In the genomic region with DNA sequence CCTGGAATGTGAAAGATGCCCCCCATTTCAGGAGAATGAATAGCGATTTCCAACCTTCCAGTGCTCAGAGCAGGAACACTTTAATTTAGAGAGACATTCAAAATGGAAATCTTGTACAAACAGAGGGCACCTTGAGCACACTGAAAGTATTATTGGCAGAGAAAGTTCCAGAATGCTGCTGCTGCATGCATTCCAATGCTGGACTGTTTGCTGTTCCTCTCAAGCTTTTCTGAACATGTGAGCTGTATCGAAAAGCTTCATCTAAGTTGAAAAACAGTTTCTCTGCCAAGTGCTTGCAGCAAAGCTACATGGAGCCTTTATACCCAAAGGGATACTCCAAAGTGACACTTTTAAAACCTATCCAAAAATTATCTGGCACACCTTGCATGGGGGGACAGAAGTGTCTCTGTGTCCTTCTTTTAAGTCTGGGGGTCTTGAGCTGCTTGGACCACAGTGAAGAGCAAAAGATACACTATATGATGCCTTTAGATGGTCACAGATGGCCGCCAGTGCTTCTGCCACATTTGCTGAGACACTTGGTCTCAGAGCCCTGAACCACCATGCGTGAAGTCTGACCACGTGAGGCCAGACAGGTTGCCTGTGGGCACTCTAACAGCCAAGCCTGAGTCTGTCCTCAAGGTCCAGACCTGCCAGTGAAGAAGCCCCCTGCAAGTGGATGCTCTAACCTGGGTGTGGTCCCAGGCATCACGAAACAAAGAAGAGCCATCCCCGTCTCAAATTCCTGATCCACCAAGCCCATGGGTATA, we compare ENCODE assay signal across 32 cellular contexts. TPM values are rescaled to one million over a fixed set of nuclear protein-coding genes. Genes with fewer than 3 reads are reported as not detected.
DNase-seq lines count a peak whose midpoint lies in the region; ATAC-seq and TF ChIP-seq lines count a peak whose summit lies in the region.
"Had no signal": no experiment of that assay in that cellular context is flagged by ENCODE, and none has a peak within 500 bp of the region (broad histone marks: within the 10 kb centered on the region; RNA-seq: fewer than 3 reads in every experiment).

No MANE protein-coding gene starts in this region.

- TF ChIP-seq CTCF in brain (conservative IDR thresholded peaks at IDR 0.05): no peak
- no peak for TF ChIP-seq CTCF in neural crest cell (conservative IDR thresholded peaks at IDR 0.05)

- no peaks in the 10 kb centered on the region for H3K27me3 Mint-ChIP-seq in CD4-positive, alpha-beta memory T cell
- H3K27me3 Mint-ChIP-seq in brain: peaks cover 3% of the 10 kb centered on the region
- no peaks in the 10 kb centered on the region for H3K27me3 Mint-ChIP-seq in neural crest cell (ENCODE audit: low read depth)
- H3K27me3 Mint-ChIP-seq: stimulated activated naive CD8-positive, alpha-beta T cell treated with anti-CD3 and anti-CD28 coated beads, Interleukin-15, Interleukin-2, amounts not matched to agents 100 ng/mL and 50 ng/mL, for 24 hours had no signal

- H3K36me3 Mint-ChIP-seq in CD4-positive, alpha-beta memory T cell: peaks cover 4 to 10% of the 10 kb centered on the region in 2 donors
- peaks cover 9% of the 10 kb centered on the region for H3K36me3 Mint-ChIP-seq in brain
- no peaks in the 10 kb centered on the region for H3K36me3 Mint-ChIP-seq in neural crest cell (ENCODE audit: low read depth)

- H3K27ac ChIP-seq in CD4-positive, alpha-beta memory T cell (ENCODE audit: low read depth, low read length): no peak overlapping the region
- H3K27ac ChIP-seq: breast epithelium, coronary artery, right lobe of liver, RWPE1, tibial artery, WERI-Rb-1 had no signal

- H3K36me3 ChIP-seq in CD4-positive, alpha-beta memory T cell (ENCODE audit: insufficient read depth, low read length): no peaks in the 10 kb centered on the region
- H3K36me3 ChIP-seq: breast epithelium, esophagus squamous epithelium, right lobe of liver, tibial artery, WERI-Rb-1 had no signal

- H3K27ac Mint-ChIP-seq in CD4-positive, alpha-beta memory T cell: peak overlapping the region in 6 of 7 donors; percentile 2 to 81 (median 48)
- H3K27ac Mint-ChIP-seq in brain (peak overlapping the region in 3 of 5 experiments; percentile 27 to 50 (median 38)), neural crest cell (ENCODE audit: unreplicated experiment) (peak overlapping the region; percentile 84)
- H3K27ac Mint-ChIP-seq: nephron progenitor cell; stimulated activated naive CD8-positive, alpha-beta T cell treated with anti-CD3 and anti-CD28 coated beads, Interleukin-15, Interleukin-2, amounts not matched to agents 100 ng/mL and 50 ng/mL, for 24 hours had no signal

- H3K4me1 Mint-ChIP-seq in CD4-positive, alpha-beta memory T cell: peaks cover 31 to 68% (median 45%) of the 10 kb centered on the region in 4 donors
- H3K4me1 Mint-ChIP-seq in brain: peaks cover 33% of the 10 kb centered on the region
- peaks cover 12% of the 10 kb centered on the region for H3K4me1 Mint-ChIP-seq in neural crest cell

- no peak overlapping the region for H3K4me3 ChIP-seq in CD4-positive, alpha-beta memory T cell (ENCODE audit: low read length in 2 of 2)
- H3K4me3 ChIP-seq: breast epithelium, coronary artery, esophagus squamous epithelium, right lobe of liver, tibial artery had no signal

- peak; percentile 69 for ATAC-seq in HG02759 (IDR thresholded peaks at IDR 0.05; ENCODE audit: unreplicated experiment)
- ATAC-seq: left ventricle myocardium superior, right lobe of liver had no signal

- POLR2A ChIA-PET in CD4-positive, alpha-beta memory T cell (lab: Charles Lee; ENCODE audit: partially characterized antibody): interaction anchor here (1.3 kb wide), 1 partner anchor 10 kb away, joined by 4 read pairs; no protein-coding TSS in a partner anchor

- no peaks in the 10 kb centered on the region for H3K27me3 ChIP-seq in CD4-positive, alpha-beta memory T cell (ENCODE audit: insufficient read depth, low read length)
- H3K27me3 ChIP-seq: breast epithelium, esophagus squamous epithelium, right lobe of liver, tibial artery had no signal

- peaks cover 16% of the 10 kb centered on the region for H3K4me1 ChIP-seq in CD4-positive, alpha-beta memory T cell (ENCODE audit: insufficient read depth, low read length)
- H3K4me1 ChIP-seq: breast epithelium, right lobe of liver had no signal

- no peaks in the 10 kb centered on the region for H3K9me3 Mint-ChIP-seq in CD4-positive, alpha-beta memory T cell
- H3K9me3 Mint-ChIP-seq in brain (no peaks in the 10 kb centered on the region), neural crest cell (no peaks in the 10 kb centered on the region)
- H3K9me3 Mint-ChIP-seq: H9; nephron progenitor cell; stimulated activated naive CD8-positive, alpha-beta T cell treated with anti-CD3 and anti-CD28 coated beads, Interleukin-15, Interleukin-2, amounts not matched to agents 100 ng/mL and 50 ng/mL, for 24 hours had no signal

- intact Hi-C loops in CD4-positive, alpha-beta memory T cell (cut with micrococcal nuclease): no loop called here

- H3K9me3 ChIP-seq in CD4-positive, alpha-beta memory T cell (ENCODE audit: control insufficient read depth in 1 of 2, low read length in 2 of 2): no peaks in the 10 kb centered on the region
- H3K9me3 ChIP-seq: breast epithelium, esophagus squamous epithelium, right lobe of liver, tibial artery had no signal

- CTCF ChIA-PET in CD4-positive, alpha-beta memory T cell (lab: Charles Lee; ENCODE audit: partially characterized antibody): interaction anchor here (0.6 kb wide), 1 partner anchor 253 kb away, joined by 3 read pairs; no protein-coding TSS in a partner anchor

- no peak overlapping the region for H3K4me3 Mint-ChIP-seq in CD4-positive, alpha-beta memory T cell
- H3K4me3 Mint-ChIP-seq in brain: no peak overlapping the region
- no peak overlapping the region for H3K4me3 Mint-ChIP-seq in neural crest cell
- H3K4me3 Mint-ChIP-seq: H9; nephron progenitor cell; stimulated activated naive CD8-positive, alpha-beta T cell treated with anti-CD3 and anti-CD28 coated beads, Interleukin-15, Interleukin-2, amounts not matched to agents 100 ng/mL and 50 ng/mL, for 24 hours had no signal

- DNase-seq in CD4-positive, alpha-beta memory T cell: no peak
- no peak for DNase-seq in neural crest cell (ENCODE audit: low read depth, low spot score)
- no peak for DNase-seq in NOMO-1 treated with dmso at 0.1 percent for 144 hours (lab: John Stamatoyannopoulos, UW; ENCODE audit: unreplicated experiment)
- DNase-seq in AG08396 (ENCODE audit: low spot score): no peak
- DNase-seq in NCI-H748 treated with DMSO at 0.1 percent for 48 hours (lab: John Stamatoyannopoulos, UW): no peak
- DNase-seq in OCI-M1 (lab: John Stamatoyannopoulos, UW): no peak
- DNase-seq: activated CD4-positive, alpha-beta T cell treated with anti-CD3 and anti-CD28 coated beads, Interleukin-2, amount 50 U/mL, for 1 hour; activated CD8-positive, alpha-beta memory T cell treated with anti-CD3 and anti-CD28 coated beads, Interleukin-2, amount 50 U/mL, for 48 hours; activated effector memory CD4-positive, alpha-beta T cell treated with anti-CD3 and anti-CD28 coated beads, Interleukin-2, amount 50 U/mL, for 16 hours; amniotic stem cell; esophagus squamous epithelium; GDM1; H9; hypothalamus; Kasumi-1; left ventricle myocardium superior; NCI-H1048; NCI-H187 treated with DMSO at 0.1 percent for 48 hours; NCI-H526 treated with DMSO at 0.1 percent for 48 hours; nephron progenitor cell; posterior cingulate gyrus; right lobe of liver; stimulated activated CD4-positive, alpha-beta T cell treated with anti-CD3 and anti-CD28 coated beads, Interleukin-12 subunit alpha, Interleukin-12 subunit beta, amount 100 ng/mL, for 4 hours; stimulated activated CD4-positive, alpha-beta T cell treated with anti-CD3 and anti-CD28 coated beads, Interleukin-4, amount 100 ng/mL, for 4 hours; tibial artery; WERI-Rb-1 had no signal

RNA-seq across cellular contexts. Expression of a gene that starts 18.8 kb away (rescaled TPM):
- 100 to 1,000 TPM; 143 to 150 TPM for total RNA-seq in CD4-positive, alpha-beta memory T cell
- polyA plus RNA-seq in CD4-positive, alpha-beta memory T cell: 10 to 100 TPM; 87.2 to 91.8 TPM
- 28.1 TPM for polyA plus RNA-seq in brain (ENCODE audit: insufficient read depth, low read depth, low replicate concordance)
- 50.2 and 55.4 TPM in 2 replicates for total RNA-seq in neural crest cell
